In the genomic region with DNA sequence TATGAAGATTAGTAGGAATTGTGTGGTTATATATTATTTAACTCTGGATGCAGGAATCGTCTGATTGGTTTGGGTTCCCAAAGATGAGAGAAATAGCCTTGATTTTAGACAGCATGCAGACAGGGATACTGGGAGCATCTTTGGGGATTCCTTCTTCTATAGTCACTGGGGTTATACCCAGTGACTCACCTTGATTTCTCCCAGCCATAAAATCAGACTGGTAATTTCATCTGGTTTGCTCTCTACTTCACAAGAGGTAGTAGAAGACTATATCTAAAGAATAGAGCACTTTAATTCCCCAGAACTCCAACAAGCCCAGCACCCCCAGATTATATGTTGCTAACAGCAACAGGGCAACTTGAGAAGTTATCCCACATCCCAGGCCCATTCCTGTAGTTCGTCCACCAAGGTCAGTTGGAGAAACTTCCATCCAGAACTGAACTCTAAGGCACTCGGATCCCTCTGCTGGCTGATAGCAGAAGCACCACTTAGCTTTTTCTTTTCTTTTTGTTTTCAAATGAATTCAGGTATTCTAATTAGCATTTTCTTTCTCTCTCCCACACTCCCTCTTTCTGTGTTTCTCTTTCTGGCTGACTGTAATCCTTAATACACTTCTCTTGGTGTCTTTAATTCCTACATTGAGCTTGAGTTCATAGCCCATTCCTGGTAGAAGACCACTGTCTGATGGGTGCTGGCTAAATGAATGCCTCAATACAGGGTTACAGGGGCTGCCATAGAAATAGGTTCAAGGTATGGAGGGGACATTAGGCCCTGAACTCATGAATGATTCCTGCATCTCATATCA, we compare ENCODE assay signal across 8 cellular contexts. TPM values are rescaled to one million over a fixed set of nuclear protein-coding genes. Genes with fewer than 3 reads are reported as not detected.
DNase-seq lines count a peak whose midpoint lies in the region; ATAC-seq and TF ChIP-seq lines count a peak whose summit lies in the region.

No MANE protein-coding gene starts in this region.

- ATAC-seq in HG02588 (IDR thresholded peaks at IDR 0.05; ENCODE audit: unreplicated experiment) (peak; percentile 49), HG02642 (IDR thresholded peaks at IDR 0.05; ENCODE audit: poor library complexity, unreplicated experiment) (no peak)
- peak; percentile 44 to 61 for ATAC-seq in activated T-cell treated with anti-CD3 and anti-CD28 coated beads, Interleukin-2, amount 50 U/mL, for 72 hours (replicated peaks in 1 of 2)

- H3K27me3 Mint-ChIP-seq in activated T-cell treated with anti-CD3 and anti-CD28 coated beads, Interleukin-2, amount 50 U/mL, for 72 hours (ENCODE audit: low read depth): no peaks in the 10 kb centered on the region

- peak; percentile 36 for DNase-seq in activated CD4-positive, alpha-beta T cell treated with anti-CD3 and anti-CD28 coated beads for 48 hours
- no peak for DNase-seq in activated CD4-positive, alpha-beta T cell treated with anti-CD3 and anti-CD28 coated beads, Interleukin-2, amount 50 U/mL, for 1 hour
- DNase-seq in NCI-H460 (ENCODE audit: extremely low read depth, low read depth) (peak; percentile 39), foreskin fibroblast (peak; percentile 42 to 79), pons (ENCODE audit: low spot score) (peak; percentile 89)
- DNase-seq in activated T-cell treated with anti-CD3 and anti-CD28 coated beads, Interleukin-2, amount 50 U/mL, for 72 hours: peak in 1 of 2 donors; percentile 23

- TF ChIP-seq CTCF in foreskin fibroblast (IDR thresholded peaks at IDR 0.05; ENCODE audit: low read depth, low read length): peak; percentile 80

- no peak overlapping the region for H3K27ac Mint-ChIP-seq in activated T-cell treated with anti-CD3 and anti-CD28 coated beads, Interleukin-2, amount 50 U/mL, for 72 hours

- H3K4me3 ChIP-seq in foreskin fibroblast (ENCODE audit: low read depth in 1 of 2, low read length in 2 of 2): no peak overlapping the region

- peaks cover 69% of the 10 kb centered on the region for H3K4me1 Mint-ChIP-seq in activated T-cell treated with anti-CD3 and anti-CD28 coated beads, Interleukin-2, amount 50 U/mL, for 72 hours (ENCODE audit: low read depth)

- peaks cover 0 to 4% of the 10 kb centered on the region in 2 donors for H3K9me3 Mint-ChIP-seq in activated T-cell treated with anti-CD3 and anti-CD28 coated beads, Interleukin-2, amount 50 U/mL, for 72 hours

- peaks cover 6 to 15% of the 10 kb centered on the region in 2 donors for H3K36me3 Mint-ChIP-seq in activated T-cell treated with anti-CD3 and anti-CD28 coated beads, Interleukin-2, amount 50 U/mL, for 72 hours (ENCODE audit: insufficient read depth in 2 of 2)

- H3K4me3 Mint-ChIP-seq in activated T-cell treated with anti-CD3 and anti-CD28 coated beads, Interleukin-2, amount 50 U/mL, for 72 hours: peak overlapping the region; percentile 16 to 39

RNA-seq across cellular contexts. Expression of a gene that starts 20.4 kb away (rescaled TPM):
- 28.7 and 35.3 TPM in 2 replicates for total RNA-seq in NCI-H460 (2014; rRNA removed; shearing (Covaris generic))
- polyA plus RNA-seq in NCI-H460 (2014; cell fraction: nucleus; rRNA removed): 41.8 and 64.7 TPM in 2 replicates
- total RNA-seq in activated T-cell treated with anti-CD3 and anti-CD28 coated beads, Interleukin-2, amount 50 U/mL, for 72 hours: 1 to 10 TPM; 4.6 to 5.1 TPM

RNA-seq across cellular contexts. Expression of a gene that starts 37.8 kb away (rescaled TPM):
- total RNA-seq in NCI-H460 (2014; rRNA removed; shearing (Covaris generic)): 0.74 and 1.1 TPM in 2 replicates
- polyA plus RNA-seq in NCI-H460 (2014; cell fraction: nucleus; rRNA removed): 0.31 and 0.86 TPM in 2 replicates
- total RNA-seq in activated T-cell treated with anti-CD3 and anti-CD28 coated beads, Interleukin-2, amount 50 U/mL, for 72 hours: 10 to 100 TPM; 14.6 to 21.0 TPM
